In genomic region chr2:85850451-85850850, GRCh38 we compare ENCODE assay signal across 1 cellular context.
TF ChIP-seq lines count a peak whose summit lies in the region.

No MANE protein-coding gene starts in this region.

TF ChIP-seq in HepG2, 621 proteins besides CTCF, POLR2A, EP300 and RAD21 (continued from another document):
- TF ChIP-seq ZNF263 (CRISPR knock-in tag; IDR thresholded peaks at IDR 0.05): no peak
- no peak for TF ChIP-seq SMC3 (IDR thresholded peaks at IDR 0.05; ENCODE audit: low read length)
- TF ChIP-seq NR3C1 (CRISPR knock-in tag; IDR thresholded peaks at IDR 0.05): no peak
